ENCODE assay signal across 33 cellular contexts in the genomic region with DNA sequence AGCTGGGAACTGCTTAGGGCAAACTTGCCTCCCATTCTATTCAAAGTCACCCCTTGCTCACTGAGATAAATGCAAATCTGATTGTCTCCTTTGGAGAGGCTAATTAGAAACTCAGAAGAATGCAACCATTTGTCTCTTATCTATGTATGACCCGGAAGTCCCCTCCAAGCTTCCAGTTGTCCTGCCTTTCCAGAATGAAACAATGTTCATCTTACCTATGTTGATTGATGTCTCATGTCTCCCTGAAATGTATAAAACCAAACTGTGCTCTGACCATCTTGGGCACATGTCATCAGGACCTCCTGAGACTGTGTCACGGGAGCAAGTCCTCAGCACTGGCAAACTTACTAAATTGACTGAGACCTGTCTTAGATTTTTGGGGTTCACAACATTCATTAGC. TPM values are rescaled to one million over a fixed set of nuclear protein-coding genes. Genes with fewer than 3 reads are reported as not detected.
"Had no signal": no experiment of that assay in that cellular context is flagged by ENCODE, and none has a peak within 500 bp of the region (broad histone marks: within the 10 kb centered on the region; RNA-seq: fewer than 3 reads in every experiment).

No MANE protein-coding gene starts in this region.

- H3K27ac Mint-ChIP-seq: dendritic cell treated with granulocyte-macrophage colony-stimulating factor and Interleukin-4, amounts not matched to agents 40 ng/mL and 50 ng/mL, for 4 days; naive thymus-derived CD4-positive, alpha-beta T cell; nephron had no signal

- H3K4me1 Mint-ChIP-seq: naive thymus-derived CD4-positive, alpha-beta T cell; nephron; stimulated activated naive CD8-positive, alpha-beta T cell treated with anti-CD3 and anti-CD28 coated beads, Interleukin-15, amount 100 ng/mL, for 72 hours had no signal

- H3K9me3 Mint-ChIP-seq: nephron; stimulated activated naive CD8-positive, alpha-beta T cell treated with anti-CD3 and anti-CD28 coated beads, Interleukin-15, amount 100 ng/mL, for 72 hours had no signal

- H3K4me3 Mint-ChIP-seq: dendritic cell treated with granulocyte-macrophage colony-stimulating factor and Interleukin-4, amounts not matched to agents 40 ng/mL and 50 ng/mL, for 4 days; naive thymus-derived CD4-positive, alpha-beta T cell; nephron; stimulated activated naive CD8-positive, alpha-beta T cell treated with anti-CD3 and anti-CD28 coated beads, Interleukin-15, amount 100 ng/mL, for 72 hours had no signal

- H3K4me2 ChIP-seq: hepatocyte, smooth muscle cell had no signal

- DNase-seq: colonic mucosa; effector CD8-positive, alpha-beta T cell; foreskin keratinocyte; heart left ventricle; kidney; mesenchymal stem cell; midbrain; naive thymus-derived CD4-positive, alpha-beta T cell; nucleus accumbens; stimulated activated CD4-positive, alpha-beta T cell treated with anti-CD3 and anti-CD28 coated beads, Interleukin-12 subunit alpha, Interleukin-12 subunit beta, amount 100 ng/mL, for 4 hours; stimulated activated CD4-positive, alpha-beta T cell treated with anti-CD3 and anti-CD28 coated beads, Interleukin-1b, Interleukin-23, amount 100 ng/mL, for 48 hours; stimulated activated CD4-positive, alpha-beta T cell treated with anti-CD3 and anti-CD28 coated beads, Interleukin-4, amount 100 ng/mL, for 1 hour; stimulated activated CD8-positive, alpha-beta memory T cell treated with anti-CD3 and anti-CD28 coated beads, Interleukin-4, amount 100 ng/mL, for 48 hours; stimulated activated naive CD8-positive, alpha-beta T cell treated with anti-CD3 and anti-CD28 coated beads, Interleukin-15, amount 100 ng/mL, for 72 hours; thyroid gland; trophoblast cell had no signal

- ATAC-seq: foreskin keratinocyte; gastroesophageal sphincter; heart left ventricle; left lobe of liver; naive thymus-derived CD4-positive, alpha-beta T cell; sciatic nerve; stimulated activated naive CD8-positive, alpha-beta T cell treated with anti-CD3 and anti-CD28 coated beads, Interleukin-15, amount 100 ng/mL, for 72 hours had no signal

- H3K27ac ChIP-seq: colonic mucosa, esophagus muscularis mucosa, foreskin keratinocyte, gastroesophageal sphincter, heart left ventricle, hepatocyte, prostate gland, right atrium auricular region, thyroid gland, vagina had no signal

- H3K79me2 ChIP-seq: hepatocyte had no signal

- H2AFZ ChIP-seq: hepatocyte had no signal

- H3K4me3 ChIP-seq: colonic mucosa, esophagus muscularis mucosa, gastroesophageal sphincter, heart left ventricle, hepatocyte, prostate gland, right atrium auricular region, smooth muscle cell, thyroid gland, vagina had no signal

- H3K27me3 Mint-ChIP-seq: dendritic cell treated with granulocyte-macrophage colony-stimulating factor and Interleukin-4, amounts not matched to agents 40 ng/mL and 50 ng/mL, for 4 days; stimulated activated naive CD8-positive, alpha-beta T cell treated with anti-CD3 and anti-CD28 coated beads, Interleukin-15, amount 100 ng/mL, for 72 hours had no signal

- H3K9me3 ChIP-seq: colonic mucosa, esophagus muscularis mucosa, gastroesophageal sphincter, heart left ventricle, prostate gland, right atrium auricular region, thyroid gland, vagina had no signal

- H3K36me3 ChIP-seq: colonic mucosa, esophagus muscularis mucosa, gastroesophageal sphincter, heart left ventricle, prostate gland, right atrium auricular region, thyroid gland, vagina had no signal

- H3K36me3 Mint-ChIP-seq: naive thymus-derived CD4-positive, alpha-beta T cell had no signal

- H3K4me1 ChIP-seq: colonic mucosa, esophagus muscularis mucosa, gastroesophageal sphincter, heart left ventricle, prostate gland, right atrium auricular region, thyroid gland, vagina had no signal

- H3K27me3 ChIP-seq: colonic mucosa, foreskin keratinocyte, hepatocyte, right atrium auricular region, thyroid gland, vagina had no signal

RNA-seq across cellular contexts. Expression of a gene that starts 37.1 kb away (rescaled TPM):
- total RNA-seq: colonic mucosa; endothelial cell of umbilical vein; fibroblast of lung; heart left ventricle; left lobe of liver; lung microvascular endothelial cell; mucosa of gallbladder; naive thymus-derived CD4-positive, alpha-beta T cell; osteocyte; right atrium auricular region; sciatic nerve; temporal lobe had no signal
- polyA plus RNA-seq: endothelial cell of umbilical vein; fibroblast of lung; heart left ventricle; naive thymus-derived CD4-positive, alpha-beta T cell had no signal
